11 cellular contexts compared by ENCODE assay signal in the genomic region with DNA sequence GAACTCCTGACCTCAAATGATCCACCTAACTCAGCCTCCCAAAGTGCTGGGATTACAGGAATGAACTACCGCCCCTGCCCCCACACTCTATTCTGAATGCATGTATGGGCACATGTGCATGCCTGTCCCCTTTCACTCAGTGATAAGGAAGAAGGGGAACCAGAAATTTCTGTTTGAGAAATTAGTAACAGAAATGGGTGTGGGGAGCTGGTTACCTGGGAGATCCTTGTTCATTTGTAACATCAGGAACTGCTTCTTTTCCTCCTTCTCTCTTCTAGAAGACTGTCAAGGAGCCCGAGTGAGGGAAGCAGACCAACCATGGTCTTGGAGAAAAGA. TPM values are rescaled to one million over a fixed set of nuclear protein-coding genes. Genes with fewer than 3 reads are reported as not detected.
DNase-seq lines count a peak whose midpoint lies in the region; ATAC-seq and TF ChIP-seq lines count a peak whose summit lies in the region.
"Had no signal": no experiment of that assay in that cellular context is flagged by ENCODE, and none has a peak within 500 bp of the region (broad histone marks: within the 10 kb centered on the region; RNA-seq: fewer than 3 reads in every experiment).

No MANE protein-coding gene starts in this region.

- H3K9ac ChIP-seq in SK-N-SH (no peak overlapping the region; the same call in 1 of the 2 replicates), colonic mucosa (ENCODE audit: low read depth in 2 of 2, low read length in 2 of 2) (no peak overlapping the region)

- peaks cover 15 to 17% of the 10 kb centered on the region in 2 experiments; a peak in 3 of 4 replicates for H3K4me1 ChIP-seq in SK-N-SH (ENCODE audit: control insufficient read depth in 1 of 2, insufficient read depth in 2 of 2, low read depth in 1 of 2, low read length in 1 of 2)
- peaks cover 3% of the 10 kb centered on the region for H3K4me1 ChIP-seq in colonic mucosa

- H3K36me3 Mint-ChIP-seq in activated naive CD8-positive, alpha-beta T cell, result no peaks in the 10 kb centered on the region
- peaks cover 9% of the 10 kb centered on the region for H3K36me3 Mint-ChIP-seq in glutamatergic neuron (ENCODE audit: unreplicated experiment)
- H3K36me3 Mint-ChIP-seq in stimulated activated naive B cell treated with anti-CD40 and anti-IgM and Interleukin-4, amounts not matched to agents 10 μg/mL and 1 μg/mL and 100 μg/mL, for 72 hours, result peaks cover 12 to 26% of the 10 kb centered on the region in 2 donors

- intact Hi-C loops in colonic mucosa (cut with DNase I), result loop anchor here (10.0 kb wide), 1 partner anchor 174 kb away; no protein-coding TSS in a partner anchor

- no peaks in the 10 kb centered on the region for H4K20me1 ChIP-seq in SK-N-SH (ENCODE audit: insufficient read depth)

- H3K4me3 ChIP-seq in SK-N-SH (ENCODE audit: low read depth in 2 of 2, low read length in 1 of 2) (no peak overlapping the region), colonic mucosa (no peak overlapping the region)
- H3K4me3 ChIP-seq: coronary artery, HAP-1, MG63 had no signal

- TF ChIP-seq CTCF in SK-N-SH (IDR thresholded peaks at IDR 0.05) (no peak), glutamatergic neuron (IDR thresholded peaks at IDR 0.05; ENCODE audit: partially characterized antibody, unreplicated experiment) (no peak), colonic mucosa (IDR thresholded peaks at IDR 0.05) (no peak)

- no peak overlapping the region for H3K27ac Mint-ChIP-seq in activated naive CD8-positive, alpha-beta T cell
- no peak overlapping the region for H3K27ac Mint-ChIP-seq in glutamatergic neuron (ENCODE audit: unreplicated experiment)
- H3K27ac Mint-ChIP-seq in stimulated activated naive B cell treated with anti-CD40 and anti-IgM and Interleukin-4, amounts not matched to agents 10 μg/mL and 1 μg/mL and 100 μg/mL, for 72 hours, result peak overlapping the region; percentile 70

- no peaks in the 10 kb centered on the region for H3K27me3 Mint-ChIP-seq in activated naive CD8-positive, alpha-beta T cell
- H3K27me3 Mint-ChIP-seq in glutamatergic neuron (ENCODE audit: unreplicated experiment), result peaks cover 18% of the 10 kb centered on the region
- H3K27me3 Mint-ChIP-seq in stimulated activated naive B cell treated with anti-CD40 and anti-IgM and Interleukin-4, amounts not matched to agents 10 μg/mL and 1 μg/mL and 100 μg/mL, for 72 hours, result no peaks in the 10 kb centered on the region

- WGBS in SK-N-SH (ENCODE audit: low lambda C conversion rate), result 92% methylated on average over 2 of the region's 2 CpGs

- no peaks in the 10 kb centered on the region for H3K9me2 ChIP-seq in SK-N-SH

- H3F3A ChIP-seq in SK-N-SH (replicated peaks; ENCODE audit: insufficient read depth), result peaks cover 20% of the 10 kb centered on the region

- no peaks in the 10 kb centered on the region for H3K9me3 ChIP-seq in SK-N-SH
- no peaks in the 10 kb centered on the region for H3K9me3 ChIP-seq in colonic mucosa
- H3K9me3 ChIP-seq: HAP-1, MG63 had no signal

- no peak for TF ChIP-seq RAD21 in SK-N-SH (IDR thresholded peaks at IDR 0.05; ENCODE audit: low read length)

- peaks cover 6% of the 10 kb centered on the region; the same call in 1 of the 2 replicates for H3K79me2 ChIP-seq in SK-N-SH (ENCODE audit: insufficient read depth)

- peak overlapping the region; percentile 60 for H3K4me3 Mint-ChIP-seq in activated naive CD8-positive, alpha-beta T cell
- H3K4me3 Mint-ChIP-seq in glutamatergic neuron (ENCODE audit: unreplicated experiment), result peak overlapping the region; percentile 67
- peak overlapping the region in 1 of 2 donors; percentile 4 for H3K4me3 Mint-ChIP-seq in stimulated activated naive B cell treated with anti-CD40 and anti-IgM and Interleukin-4, amounts not matched to agents 10 μg/mL and 1 μg/mL and 100 μg/mL, for 72 hours

- H3K27ac ChIP-seq in SK-N-SH (ENCODE audit: low read depth in 2 of 2, low read length in 1 of 2), result no peak overlapping the region
- H3K27ac ChIP-seq in colonic mucosa, result no peak overlapping the region

- H3K27me3 ChIP-seq in SK-N-SH (ENCODE audit: insufficient read depth), result no peaks in the 10 kb centered on the region
- no peaks in the 10 kb centered on the region for H3K27me3 ChIP-seq in colonic mucosa
- H3K27me3 ChIP-seq: MG63 had no signal

- peaks cover 36% of the 10 kb centered on the region for H3K4me1 Mint-ChIP-seq in activated naive CD8-positive, alpha-beta T cell (ENCODE audit: low read depth)
- H3K4me1 Mint-ChIP-seq in glutamatergic neuron (ENCODE audit: low read depth, unreplicated experiment), result peaks cover 5% of the 10 kb centered on the region
- H3K4me1 Mint-ChIP-seq in stimulated activated naive B cell treated with anti-CD40 and anti-IgM and Interleukin-4, amounts not matched to agents 10 μg/mL and 1 μg/mL and 100 μg/mL, for 72 hours, result peaks cover 23 to 46% of the 10 kb centered on the region in 2 donors

- no peak for DNase-seq in SK-N-SH
- DNase-seq in glutamatergic neuron, result no peak
- DNase-seq in stimulated activated naive B cell treated with anti-CD40 and anti-IgM and Interleukin-4, amounts not matched to agents 10 μg/mL and 1 μg/mL and 100 μg/mL, for 72 hours, result no peak
- DNase-seq in colonic mucosa, result no peak
- no peak for DNase-seq in dermis blood vessel endothelial cell

- 0 out of 2 replicates have a peak overlapping the region, but pooled peaks have one; percentile 5 for H3K4me2 ChIP-seq in SK-N-SH

- CTCF ChIA-PET in SK-N-SH (lab: Yijun Ruan, JAX), result interaction anchor here (0.6 to 4.7 kb wide), 7 partner anchors 8 to 41 kb away, joined by 3 to 26 read pairs (median 6); partner anchors contain the start of gene PABPN1

- no peak overlapping the region for H2AFZ ChIP-seq in SK-N-SH (ENCODE audit: low read depth)

- no peaks in the 10 kb centered on the region for H3K9me3 Mint-ChIP-seq in activated naive CD8-positive, alpha-beta T cell (ENCODE audit: low read depth)
- H3K9me3 Mint-ChIP-seq in glutamatergic neuron (ENCODE audit: unreplicated experiment), result peaks cover 19% of the 10 kb centered on the region
- no peaks in the 10 kb centered on the region for H3K9me3 Mint-ChIP-seq in stimulated activated naive B cell treated with anti-CD40 and anti-IgM and Interleukin-4, amounts not matched to agents 10 μg/mL and 1 μg/mL and 100 μg/mL, for 72 hours

- no peak for TF ChIP-seq EP300 in SK-N-SH (IDR thresholded peaks at IDR 0.05; ENCODE audit: borderline replicate concordance in 1 of 2, low read depth in 1 of 2, low read length in 1 of 2)

- ATAC-seq in SK-N-SH treated with all-trans-retinoic acid at 6 μM for 48 hours (no peak), HG02571 (IDR thresholded peaks at IDR 0.05; ENCODE audit: unreplicated experiment) (no peak)
- no peak for ATAC-seq in stimulated activated naive B cell treated with anti-CD40 and anti-IgM and Interleukin-4, amounts not matched to agents 10 μg/mL and 1 μg/mL and 100 μg/mL, for 72 hours (replicated peaks)

- POLR2A ChIA-PET in SK-N-SH (lab: Yijun Ruan, JAX), result interaction anchor here (1.0 kb wide), 1 partner anchor 10 kb away, joined by 3 read pairs; no protein-coding TSS in a partner anchor

- H3K36me3 ChIP-seq in SK-N-SH (replicated peaks in 1 of 2; ENCODE audit: control insufficient read depth in 1 of 2, insufficient read depth in 2 of 2, low read length in 1 of 2), result peaks cover 0 to 3% of the 10 kb centered on the region in 2 experiments
- H3K36me3 ChIP-seq in colonic mucosa, result no peaks in the 10 kb centered on the region
- H3K36me3 ChIP-seq: MG63 had no signal

TF ChIP-seq in SK-N-SH, 30 proteins besides CTCF, POLR2A, EP300 and RAD21 (continues in another document):
- no peak for TF ChIP-seq EZH2phosphoT487 (IDR thresholded peaks at IDR 0.05; ENCODE audit: borderline replicate concordance, low read depth)

TF ChIP-seq in SK-N-SH treated with all-trans-retinoic acid at 6 μM for 48 hours, 23 proteins besides CTCF, POLR2A, EP300 and RAD21:
- TF ChIP-seq, protein P1, sequence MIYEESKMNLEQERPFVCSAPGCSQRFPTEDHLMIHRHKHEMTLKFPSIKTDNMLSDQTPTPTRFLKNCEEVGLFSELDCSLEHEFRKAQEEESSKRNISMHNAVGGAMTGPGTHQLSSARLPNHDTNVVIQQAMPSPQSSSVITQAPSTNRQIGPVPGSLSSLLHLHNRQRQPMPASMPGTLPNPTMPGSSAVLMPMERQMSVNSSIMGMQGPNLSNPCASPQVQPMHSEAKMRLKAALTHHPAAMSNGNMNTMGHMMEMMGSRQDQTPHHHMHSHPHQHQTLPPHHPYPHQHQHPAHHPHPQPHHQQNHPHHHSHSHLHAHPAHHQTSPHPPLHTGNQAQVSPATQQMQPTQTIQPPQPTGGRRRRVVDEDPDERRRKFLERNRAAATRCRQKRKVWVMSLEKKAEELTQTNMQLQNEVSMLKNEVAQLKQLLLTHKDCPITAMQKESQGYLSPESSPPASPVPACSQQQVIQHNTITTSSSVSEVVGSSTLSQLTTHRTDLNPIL (CRISPR knock-in tag; IDR thresholded peaks at IDR 0.05; ENCODE audit: low read depth), result no peak
- no peak for TF ChIP-seq OSR1 (CRISPR knock-in tag; IDR thresholded peaks at IDR 0.05)

RNA-seq across cellular contexts. Expression of gene PPP1R3E, which starts 3.5 kb away (rescaled TPM):
- 6.6 and 7.4 TPM in 2 replicates for polyA plus RNA-seq in SK-N-SH (2012; rRNA removed)
- polyA plus RNA-seq in SK-N-SH (2012; cell fraction: cytosol; rRNA removed), result 3.5 and 3.7 TPM in 2 replicates
- polyA plus RNA-seq in SK-N-SH (2012; cell fraction: nucleus; rRNA removed), result 42.7 and 51.8 TPM in 2 replicates
- 10.8 TPM for total RNA-seq in glutamatergic neuron (ENCODE audit: unreplicated experiment)
- total RNA-seq in colonic mucosa, result 10 to 100 TPM in 1 of 2 donors, 1 to 10 TPM in 1; 7.6 to 12.6 TPM
- total RNA-seq in dermis blood vessel endothelial cell, result 1.7 and 2.6 TPM in 2 replicates

RNA-seq across cellular contexts. Expression of gene BCL2L2, which starts 7.5 kb away (rescaled TPM):
- polyA plus RNA-seq in SK-N-SH (2012; rRNA removed), result 30.6 and 49.4 TPM in 2 replicates
- polyA plus RNA-seq in SK-N-SH (2012; cell fraction: cytosol; rRNA removed), result 27.9 and 35.0 TPM in 2 replicates
- polyA plus RNA-seq in SK-N-SH (2012; cell fraction: nucleus; rRNA removed), result 84.6 and 96.8 TPM in 2 replicates
- total RNA-seq in glutamatergic neuron (ENCODE audit: unreplicated experiment) (32.6 TPM), colonic mucosa (10 to 100 TPM; 26.2 to 42.7 TPM), dermis blood vessel endothelial cell (10.4 and 13.5 TPM in 2 replicates)

RNA-seq across cellular contexts. Expression of gene HOMEZ, which starts 13.2 kb away (rescaled TPM):
- 7.7 and 8.7 TPM in 2 replicates for polyA plus RNA-seq in SK-N-SH (2012; rRNA removed)
- 6.8 and 7.8 TPM in 2 replicates for polyA plus RNA-seq in SK-N-SH (2012; cell fraction: cytosol; rRNA removed)
- polyA plus RNA-seq in SK-N-SH (2012; cell fraction: nucleus; rRNA removed), result 8.6 and 11.1 TPM in 2 replicates
- total RNA-seq in glutamatergic neuron (ENCODE audit: unreplicated experiment), result 12.2 TPM
- total RNA-seq in colonic mucosa, result 10 to 100 TPM; 16.5 to 21.9 TPM
- total RNA-seq in dermis blood vessel endothelial cell, result 6.5 and 7.2 TPM in 2 replicates

RNA-seq across cellular contexts. Expression of gene PABPN1, which starts 22.1 kb away (rescaled TPM):
- polyA plus RNA-seq in SK-N-SH (2012; rRNA removed), result 266 and 444 TPM in 2 replicates
- polyA plus RNA-seq in SK-N-SH (2012; cell fraction: cytosol; rRNA removed), result 167 and 172 TPM in 2 replicates
- 987 and 2,028 TPM in 2 replicates for polyA plus RNA-seq in SK-N-SH (2012; cell fraction: nucleus; rRNA removed)
- 355 TPM for total RNA-seq in glutamatergic neuron (ENCODE audit: unreplicated experiment)
- total RNA-seq in colonic mucosa, result 100 to 1,000 TPM; 122 to 197 TPM
- 71.5 and 93.9 TPM in 2 replicates for total RNA-seq in dermis blood vessel endothelial cell

RNA-seq across cellular contexts. Expression of gene SLC22A17, which starts 53.5 kb away (rescaled TPM):
- 20.6 and 27.2 TPM in 2 replicates for polyA plus RNA-seq in SK-N-SH (2012; rRNA removed)
- 6.7 and 12.0 TPM in 2 replicates for polyA plus RNA-seq in SK-N-SH (2012; cell fraction: cytosol; rRNA removed)
- polyA plus RNA-seq in SK-N-SH (2012; cell fraction: nucleus; rRNA removed), result 94.2 and 116 TPM in 2 replicates
- total RNA-seq in glutamatergic neuron (ENCODE audit: unreplicated experiment) (70.6 TPM), colonic mucosa (1 to 10 TPM; 3.9 to 6.7 TPM), dermis blood vessel endothelial cell (0.84 and 3.7 TPM in 2 replicates)
